ENCODE assay signal across 26 cellular contexts in genomic region chr22:39966522-39966921, GRCh38. TPM values are rescaled to one million over a fixed set of nuclear protein-coding genes. Genes with fewer than 3 reads are reported as not detected.
A peak's percentile ranks its signal among the peaks of the same experiment; 100 is the strongest.
DNase-seq lines count a peak whose midpoint lies in the region; ATAC-seq, FAIRE-seq and TF ChIP-seq lines count a peak whose summit lies in the region.
"Had no signal": no experiment of that assay in that cellular context is flagged by ENCODE, and none has a peak within 500 bp of the region (broad histone marks: within the 10 kb centered on the region; RNA-seq: fewer than 3 reads in every experiment).

No MANE protein-coding gene starts in this region.

- H3K4me3 ChIP-seq in body of pancreas, result no peak overlapping the region
- H3K4me3 ChIP-seq: lung had no signal

- H3K4me1 ChIP-seq in body of pancreas, result peaks cover 25% of the 10 kb centered on the region

- no peak for TF ChIP-seq CTCF in CD4-positive, alpha-beta T cell (IDR thresholded peaks at IDR 0.05)
- no peak for TF ChIP-seq CTCF in body of pancreas (IDR thresholded peaks at IDR 0.05)

- peaks cover 98% of the 10 kb centered on the region for H3K36me3 Mint-ChIP-seq in CD4-positive, alpha-beta T cell (ENCODE audit: low read depth)

- no peak for DNase-seq in CD4-positive, alpha-beta T cell
- DNase-seq in EH (ENCODE audit: low read depth) (peak; percentile 9), body of pancreas (no peak), left colon (no peak), NCI-H2227 treated with DMSO at 0.1 percent for 48 hours (lab: John Stamatoyannopoulos, UW) (no peak), GM12891 (ENCODE audit: insufficient read length, low spot score) (no peak), cortex of kidney (lab: John Stamatoyannopoulos, UW) (no peak)
- no peak for DNase-seq in stimulated activated naive CD4-positive, alpha-beta T cell treated with Interleukin-2 at 50 U/mL for 16 hours (lab: John Stamatoyannopoulos, UW)
- DNase-seq: activated CD4-positive, CD25-positive, alpha-beta regulatory T cell treated with anti-CD3 and anti-CD28 coated beads, Interleukin-2, amount 50 U/mL, for 72 hours; caudate nucleus; CD8-positive, alpha-beta memory T cell; GF-D8; hypothalamus; islet precursor cell; NCI-H187; NCI-H82; nucleus accumbens; retina; stimulated activated CD4-positive, alpha-beta T cell treated with anti-CD3 and anti-CD28 coated beads, Interleukin-4, amount 100 ng/mL, for 24 hours; SW 1271; trophoblast cell had no signal

- CTCF ChIA-PET in CD4-positive, alpha-beta T cell (lab: Charles Lee), result interaction anchor here (1.9 kb wide), 1 partner anchor 58 kb away, joined by 4 read pairs; no protein-coding TSS in a partner anchor

- no peak for FAIRE-seq in GM12891 (lab: Jason Lieb, UNC)
- FAIRE-seq: frontal cortex had no signal

- 88% methylated on average over 2 of the region's 2 CpGs for WGBS in body of pancreas, 2 donors

- H3K9me3 ChIP-seq in CD4-positive, alpha-beta T cell (ENCODE audit: control insufficient read depth, low read length), result no peaks in the 10 kb centered on the region
- no peaks in the 10 kb centered on the region for H3K9me3 ChIP-seq in body of pancreas

- intact Hi-C loops in CD4-positive, alpha-beta T cell (cut with DNase I, micrococcal nuclease), result no loop called here
- intact Hi-C loops in body of pancreas (cut with DNase I) (no loop called here), left colon (cut with DNase I, micrococcal nuclease) (no loop called here)

- H3K27me3 ChIP-seq in CD4-positive, alpha-beta T cell (ENCODE audit: control insufficient read depth, insufficient read depth, low read length), result no peaks in the 10 kb centered on the region
- H3K27me3 ChIP-seq in body of pancreas, result no peaks in the 10 kb centered on the region

- TF ChIP-seq POLR2A in body of pancreas (IDR thresholded peaks at IDR 0.05) (no peak), GM12891 (IDR thresholded peaks at IDR 0.05; ENCODE audit: low read depth, low read length) (no peak)

- ATAC-seq in CD4-positive, alpha-beta T cell (ENCODE audit: poor library complexity), result no peak
- ATAC-seq in body of pancreas, result no peak
- ATAC-seq in left colon, result peak; percentile 82

- no peak overlapping the region for H3K27ac ChIP-seq in CD4-positive, alpha-beta T cell (ENCODE audit: low read depth, low read length)
- H3K27ac ChIP-seq in body of pancreas, result peak overlapping the region in 3 of 4 donors; percentile 60 to 67 (median 61)
- H3K27ac ChIP-seq: KMS-11 had no signal

- H3K27ac Mint-ChIP-seq in CD4-positive, alpha-beta T cell, result peak overlapping the region; percentile 80
- H3K27ac Mint-ChIP-seq: stimulated activated naive CD8-positive, alpha-beta T cell treated with anti-CD3 and anti-CD28 coated beads, Interleukin-15, Interleukin-2, amounts not matched to agents 100 ng/mL and 50 ng/mL, for 24 hours had no signal

- H3K27me3 Mint-ChIP-seq in CD4-positive, alpha-beta T cell, result no peaks in the 10 kb centered on the region
- H3K27me3 Mint-ChIP-seq: CD8-positive, alpha-beta memory T cell; stimulated activated naive CD8-positive, alpha-beta T cell treated with anti-CD3 and anti-CD28 coated beads, Interleukin-15, Interleukin-2, amounts not matched to agents 100 ng/mL and 50 ng/mL, for 24 hours had no signal

- POLR2A ChIA-PET in CD4-positive, alpha-beta T cell (lab: Charles Lee), result interaction anchor here (0.7 kb wide), 2 partner anchors 51 to 61 kb away, joined by 3 read pairs; no protein-coding TSS in a partner anchor

- H3K4me3 Mint-ChIP-seq in CD4-positive, alpha-beta T cell, result no peak overlapping the region
- H3K4me3 Mint-ChIP-seq: CD8-positive, alpha-beta memory T cell; stimulated activated naive CD8-positive, alpha-beta T cell treated with anti-CD3 and anti-CD28 coated beads, Interleukin-15, Interleukin-2, amounts not matched to agents 100 ng/mL and 50 ng/mL, for 24 hours had no signal

- no peaks in the 10 kb centered on the region for H3K36me3 ChIP-seq in body of pancreas (replicated peaks in 1 of 2; ENCODE audit: insufficient read depth in 1 of 2, low read depth in 2 of 2)

- no peaks in the 10 kb centered on the region for H3K9me3 Mint-ChIP-seq in CD4-positive, alpha-beta T cell
- H3K9me3 Mint-ChIP-seq: CD8-positive, alpha-beta memory T cell; stimulated activated naive CD8-positive, alpha-beta T cell treated with anti-CD3 and anti-CD28 coated beads, Interleukin-15, Interleukin-2, amounts not matched to agents 100 ng/mL and 50 ng/mL, for 24 hours had no signal

- H3K4me1 Mint-ChIP-seq in CD4-positive, alpha-beta T cell (ENCODE audit: low read depth), result peaks cover 25% of the 10 kb centered on the region

TF ChIP-seq in GM12891, 5 proteins besides CTCF, POLR2A, EP300 and RAD21:
- no peak for TF ChIP-seq PAX5 (IDR thresholded peaks at IDR 0.05; ENCODE audit: insufficient read depth, low read length, severe bottlenecking)
- no peak for TF ChIP-seq POLR2AphosphoS5 (IDR thresholded peaks at IDR 0.05; ENCODE audit: low read depth, low read length)
- TF ChIP-seq POU2F2 (IDR thresholded peaks at IDR 0.05; ENCODE audit: low read depth, low read length), result no peak
- no peak for TF ChIP-seq SPI1 (IDR thresholded peaks at IDR 0.05; ENCODE audit: low read depth, low read length)
- TF ChIP-seq TAF1 (IDR thresholded peaks at IDR 0.05; ENCODE audit: low read depth, low read length), result no peak

RNA-seq across cellular contexts. Expression of gene TMA7B, which starts 6.3 kb away (rescaled TPM):
- 1 to 10 TPM; 5.7 to 6.5 TPM for total RNA-seq in CD4-positive, alpha-beta T cell
- total RNA-seq in body of pancreas (not detected), left colon (not detected)
- polyA plus RNA-seq in GM12891 (2012; ENCODE audit: low read depth, missing spikeins), result 0.06 TPM
- total RNA-seq: epithelial cell of proximal tubule, frontal cortex had no signal

RNA-seq across cellular contexts. Expression of gene FAM83F, which starts 28.2 kb away (rescaled TPM):
- total RNA-seq in CD4-positive, alpha-beta T cell, result 1 to 10 TPM; 5.2 to 6.8 TPM
- total RNA-seq in body of pancreas (1 to 10 TPM; 8.9 to 9.1 TPM), left colon (10 to 100 TPM; 35.3 to 44.3 TPM)
- 0.01 TPM for polyA plus RNA-seq in GM12891 (2012; ENCODE audit: low read depth, missing spikeins)

Comparison
In these comparisons a context has a peak if more than half of its experiments do, and no peak if none do; other contexts are left out.
1. RNA of gene TMA7B, which starts 6.3 kb away (total RNA-seq): 5.7 to 6.5 TPM in CD4-positive, alpha-beta T cell; not detected in left colon and not detected in body of pancreas; every median in the first group is over 4 times any median in the second.